ENCODE assay signal across 1 cellular context in genomic region chr20:62374431-62375152, GRCh38.
TF ChIP-seq lines count a peak whose summit lies in the region.

No MANE protein-coding gene starts in this region.

TF ChIP-seq in HepG2, 621 proteins besides CTCF, POLR2A, EP300 and RAD21 (continued from another document and continues in another):
- peak; percentile 44; the same call in 1 of the 2 replicates for TF ChIP-seq MAX (IDR thresholded peaks at IDR 0.05)
- TF ChIP-seq ZNF33A (CRISPR knock-in tag; IDR thresholded peaks at IDR 0.05; ENCODE audit: borderline replicate concordance) = no peak
- no peak; the same call in 1 of the 2 replicates for TF ChIP-seq MXD3 (CRISPR knock-in tag; IDR thresholded peaks at IDR 0.05)
- peak; percentile 44; the same call in 1 of the 2 replicates for TF ChIP-seq MIER2 (CRISPR knock-in tag; IDR thresholded peaks at IDR 0.05)
- 0 out of 2 replicates have a peak, but pooled peaks have one; percentile 62 for TF ChIP-seq ZNF326 (CRISPR knock-in tag; IDR thresholded peaks at IDR 0.05; ENCODE audit: borderline replicate concordance)
- peak; percentile 9; the same call in 1 of the 2 replicates for TF ChIP-seq SP1 (IDR thresholded peaks at IDR 0.05)
- no peak for TF ChIP-seq SP1 (CRISPR knock-in tag; IDR thresholded peaks at IDR 0.05)
- no peak for TF ChIP-seq ZNF17 (CRISPR knock-in tag; IDR thresholded peaks at IDR 0.05)
- no peak for TF ChIP-seq CHD2 (IDR thresholded peaks at IDR 0.05; ENCODE audit: low read depth, low read length)
- TF ChIP-seq NR1H2 (CRISPR knock-in tag; IDR thresholded peaks at IDR 0.05; ENCODE audit: borderline replicate concordance, low read depth) = 0 out of 2 replicates have a peak, but pooled peaks have one; percentile 52
- peak; percentile 15; the same call in 1 of the 2 replicates for TF ChIP-seq CBFB (CRISPR knock-in tag; IDR thresholded peaks at IDR 0.05)
- no peak for TF ChIP-seq ZNF646 (CRISPR knock-in tag; IDR thresholded peaks at IDR 0.05)
- TF ChIP-seq GPN1 (CRISPR knock-in tag; IDR thresholded peaks at IDR 0.05; ENCODE audit: borderline replicate concordance) = peak; percentile 72; the same call in 1 of the 2 replicates
- no peak for TF ChIP-seq HOXA3 (CRISPR knock-in tag; IDR thresholded peaks at IDR 0.05)
- peak; percentile 83 for TF ChIP-seq ZNF160 (CRISPR knock-in tag; IDR thresholded peaks at IDR 0.05)
- no peak for TF ChIP-seq AHDC1 (CRISPR knock-in tag; IDR thresholded peaks at IDR 0.05; ENCODE audit: borderline replicate concordance)
- TF ChIP-seq TAF1 (CRISPR knock-in tag; IDR thresholded peaks at IDR 0.05) = peak; percentile 45; the same call in 1 of the 2 replicates
- no peak for TF ChIP-seq MTF2 (CRISPR knock-in tag; IDR thresholded peaks at IDR 0.05; ENCODE audit: borderline replicate concordance)
- no peak for TF ChIP-seq POGK (CRISPR knock-in tag; conservative IDR thresholded peaks at IDR 0.05)
- no peak for TF ChIP-seq ZNF737 (CRISPR knock-in tag; IDR thresholded peaks at IDR 0.05; ENCODE audit: borderline replicate concordance)
- TF ChIP-seq NFKB2 (CRISPR knock-in tag; IDR thresholded peaks at IDR 0.05; ENCODE audit: borderline replicate concordance) = 0 out of 2 replicates have a peak, but pooled peaks have one; percentile 27
- no peak for TF ChIP-seq ZNF768 (CRISPR knock-in tag; IDR thresholded peaks at IDR 0.05)
- no peak for TF ChIP-seq PBX3 (CRISPR knock-in tag; IDR thresholded peaks at IDR 0.05; ENCODE audit: borderline replicate concordance)
- no peak for TF ChIP-seq ZNF569 (CRISPR knock-in tag; IDR thresholded peaks at IDR 0.05; ENCODE audit: borderline replicate concordance)
- TF ChIP-seq PCBP1 (IDR thresholded peaks at IDR 0.05; ENCODE audit: borderline replicate concordance, low read depth, low read length) = no peak
- TF ChIP-seq ZNF280B (CRISPR knock-in tag; IDR thresholded peaks at IDR 0.05; ENCODE audit: borderline replicate concordance) = no peak; the same call in 1 of the 2 replicates
- TF ChIP-seq U2AF1 (optimal IDR thresholded peaks at IDR 0.05; ENCODE audit: low read depth, low read length) = no peak
- no peak for TF ChIP-seq ZBTB43 (CRISPR knock-in tag; conservative IDR thresholded peaks at IDR 0.05)
- TF ChIP-seq TAF15 (IDR thresholded peaks at IDR 0.05; ENCODE audit: low read depth, low read length, poor library complexity, severe bottlenecking) = no peak
- TF ChIP-seq BCL6 (CRISPR knock-in tag; IDR thresholded peaks at IDR 0.05) = 0 out of 2 replicates have a peak, but pooled peaks have one; percentile 14
- no peak for TF ChIP-seq IRX3 (CRISPR knock-in tag; IDR thresholded peaks at IDR 0.05; ENCODE audit: borderline replicate concordance, low read depth)
- no peak for TF ChIP-seq MTERF4 (CRISPR knock-in tag; IDR thresholded peaks at IDR 0.05)
- TF ChIP-seq GMEB1 (CRISPR knock-in tag; IDR thresholded peaks at IDR 0.05; ENCODE audit: borderline replicate concordance) = no peak
- peak; percentile 19; the same call in 1 of the 2 replicates for TF ChIP-seq HDAC2 (CRISPR knock-in tag; IDR thresholded peaks at IDR 0.05)
- TF ChIP-seq NCOA2 (CRISPR knock-in tag; IDR thresholded peaks at IDR 0.05) = 0 out of 2 replicates have a peak, but pooled peaks have one; percentile 11
- TF ChIP-seq TEAD3 (CRISPR knock-in tag; optimal IDR thresholded peaks at IDR 0.05; ENCODE audit: borderline replicate concordance) = peak; percentile 6
- no peak for TF ChIP-seq NFE2 (CRISPR knock-in tag; IDR thresholded peaks at IDR 0.05)
- no peak for TF ChIP-seq NFIC (IDR thresholded peaks at IDR 0.05; ENCODE audit: low read length)
